In the genomic region with DNA sequence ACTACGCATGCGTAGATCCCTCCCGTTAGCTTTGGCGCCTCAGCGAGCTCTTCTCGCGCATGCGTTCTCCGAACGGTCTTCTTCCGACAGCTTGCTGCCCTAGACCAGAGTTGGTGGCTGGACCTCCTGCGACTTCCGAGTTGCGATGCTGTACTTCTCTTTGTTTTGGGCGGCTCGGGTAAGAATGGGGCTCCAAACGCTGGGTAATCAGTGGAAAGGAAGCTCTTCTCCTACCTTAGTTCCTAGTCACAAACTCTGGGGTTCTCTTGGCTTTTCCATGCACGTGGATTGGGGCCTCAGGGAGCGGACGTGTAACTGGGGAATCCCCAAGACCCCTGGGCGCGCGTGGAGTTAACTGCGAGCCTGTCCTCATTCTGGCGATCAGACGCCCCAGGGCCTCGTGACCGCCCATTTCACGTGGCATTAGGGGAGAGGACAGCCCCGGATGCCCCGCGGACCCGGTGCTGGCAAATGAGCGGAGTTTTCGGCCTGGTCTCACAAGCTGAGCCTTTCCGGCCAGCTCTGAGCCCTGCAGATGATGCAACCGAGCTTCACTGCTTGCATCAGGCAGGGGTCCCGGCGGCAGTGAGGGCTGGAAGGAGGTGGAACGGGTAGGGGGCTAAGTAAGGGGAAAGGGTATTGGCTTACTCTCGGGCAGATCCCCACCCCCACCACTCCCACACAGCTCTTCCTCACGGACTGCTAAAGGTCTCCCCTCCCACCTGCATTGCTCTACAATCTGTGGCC, we compare ENCODE assay signal across 8 cellular contexts. TPM values are rescaled to one million over a fixed set of nuclear protein-coding genes. Genes with fewer than 3 reads are reported as not detected.
DNase-seq lines count a peak whose midpoint lies in the region; ATAC-seq and TF ChIP-seq lines count a peak whose summit lies in the region.

A gene (plus strand): TSS at position 78 of the 747 bp plus-strand sequence. CDS start 68 bp downstream, at position 146.

- peak within 1 kb of the TSS; percentile 95 for H3K27ac Mint-ChIP-seq in T-helper 1 cell treated with Interleukin-12 subunit alpha and Interleukin-12 subunit beta and Interleukin-4 antibody, amounts not matched to agents 30 μg/mL and 1 μg/mL, for 36 hours

- peaks cover 26% of the 10 kb centered on the region for H3K27me3 Mint-ChIP-seq in T-helper 1 cell treated with Interleukin-12 subunit alpha and Interleukin-12 subunit beta and Interleukin-4 antibody, amounts not matched to agents 30 μg/mL and 1 μg/mL, for 36 hours (ENCODE audit: low read depth)

- H3K36me3 ChIP-seq in right atrium auricular region, result peaks cover 29% of the 10 kb centered on the region
- H3K36me3 ChIP-seq in prostate gland, result no peaks in the 10 kb centered on the region

- H3K4me3 ChIP-seq in GM12875 (ENCODE audit: low read depth, low read length) (peak within 1 kb of the TSS; percentile 79), right atrium auricular region (peak within 1 kb of the TSS; percentile 65 to 67), prostate gland (peak within 1 kb of the TSS; percentile 43 to 56)

- no peak for TF ChIP-seq CTCF in GM12875 (IDR thresholded peaks at IDR 0.05; ENCODE audit: borderline replicate concordance, insufficient read depth, low read depth, low read length)
- TF ChIP-seq CTCF in right atrium auricular region (IDR thresholded peaks at IDR 0.05), result no peak
- no peak for TF ChIP-seq CTCF in prostate gland (IDR thresholded peaks at IDR 0.05)

- no peaks in the 10 kb centered on the region for H3K9me3 Mint-ChIP-seq in T-helper 1 cell treated with Interleukin-12 subunit alpha and Interleukin-12 subunit beta and Interleukin-4 antibody, amounts not matched to agents 30 μg/mL and 1 μg/mL, for 36 hours

- H3K9me3 ChIP-seq in right atrium auricular region (no peaks in the 10 kb centered on the region), prostate gland (no peaks in the 10 kb centered on the region)

- DNase-seq in NCI-H1694 treated with DMSO at 0.1 percent for 48 hours (lab: John Stamatoyannopoulos, UW), result peak; percentile 94
- peak; percentile 54 to 93 (median 84) for DNase-seq in amygdala (lab: John Stamatoyannopoulos, UW)
- DNase-seq in right atrium auricular region (ENCODE audit: low spot score), result peak; percentile 93
- DNase-seq in prostate gland (ENCODE audit: low spot score), result peak; percentile 91
- peak; percentile 94 for DNase-seq in ureter (ENCODE audit: low spot score)

- H3K27ac ChIP-seq in right atrium auricular region (peak within 1 kb of the TSS; percentile 75 to 82), prostate gland (peak within 1 kb of the TSS in 1 of 2 donors; percentile 53)

- peaks cover 46% of the 10 kb centered on the region for H3K4me1 Mint-ChIP-seq in T-helper 1 cell treated with Interleukin-12 subunit alpha and Interleukin-12 subunit beta and Interleukin-4 antibody, amounts not matched to agents 30 μg/mL and 1 μg/mL, for 36 hours (ENCODE audit: low read depth)

- TF ChIP-seq POLR2A in prostate gland (IDR thresholded peaks at IDR 0.05), result peak; percentile 43

- intact Hi-C loops in prostate gland (cut with DNase I), result no loop called here

- peak; percentile 64 for ATAC-seq in HG02840 (IDR thresholded peaks at IDR 0.05; ENCODE audit: low FRiP score, unreplicated experiment)

- WGBS in prostate gland, result under 1% methylated on average over 38 of the region's 42 CpGs

- H3K4me1 ChIP-seq in right atrium auricular region (peaks cover 0 to 46% of the 10 kb centered on the region in 2 donors), prostate gland (replicated peaks) (peaks cover 9% of the 10 kb centered on the region)

- peaks cover 15 to 21% of the 10 kb centered on the region in 2 donors for H3K27me3 ChIP-seq in right atrium auricular region
- H3K27me3 ChIP-seq in prostate gland (replicated peaks; ENCODE audit: insufficient read depth), result peaks cover 7% of the 10 kb centered on the region

- peaks cover 39% of the 10 kb centered on the region for H3K36me3 Mint-ChIP-seq in T-helper 1 cell treated with Interleukin-12 subunit alpha and Interleukin-12 subunit beta and Interleukin-4 antibody, amounts not matched to agents 30 μg/mL and 1 μg/mL, for 36 hours (ENCODE audit: low read depth)

- peak within 1 kb of the TSS; percentile 99 for H3K4me3 Mint-ChIP-seq in T-helper 1 cell treated with Interleukin-12 subunit alpha and Interleukin-12 subunit beta and Interleukin-4 antibody, amounts not matched to agents 30 μg/mL and 1 μg/mL, for 36 hours

RNA-seq across cellular contexts. Expression of the gene that starts here (rescaled TPM):
- 10 to 100 TPM; 16.6 to 33.0 TPM for total RNA-seq in right atrium auricular region
- total RNA-seq in prostate gland, result 10 to 100 TPM; 49.6 to 51.4 TPM
- total RNA-seq in ureter, result 97.4 TPM
